Comparison of ENCODE assay signal across 8 cellular contexts in the genomic region with DNA sequence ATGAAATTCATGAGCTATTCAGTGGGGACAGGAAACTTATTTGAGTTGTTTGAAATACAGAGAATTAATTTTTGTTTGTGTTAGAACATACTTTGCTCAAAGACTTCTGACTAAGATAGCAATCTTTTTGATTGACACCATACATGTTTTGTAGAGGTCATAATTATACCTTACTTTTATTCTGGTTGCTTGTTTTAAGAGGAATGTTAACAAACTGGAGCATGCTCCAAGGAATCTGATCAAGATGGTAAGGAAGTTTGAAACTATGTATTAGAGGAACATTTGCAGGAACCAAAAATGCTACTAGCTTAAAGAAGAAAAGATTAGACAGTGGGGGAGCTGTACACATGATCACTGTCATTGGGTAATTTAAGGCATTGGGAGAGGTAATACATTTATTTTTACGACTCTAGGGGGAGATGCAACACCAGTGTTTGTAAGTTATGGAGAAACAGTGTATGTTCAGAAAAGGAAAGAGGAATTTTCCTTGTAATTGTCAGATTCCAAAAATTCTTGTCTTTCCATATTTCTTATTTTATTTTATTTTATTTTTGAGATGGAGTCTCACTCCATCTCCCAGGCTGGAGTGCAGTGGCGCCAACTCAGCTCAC. TPM values are rescaled to one million over a fixed set of nuclear protein-coding genes. Genes with fewer than 3 reads are reported as not detected.
A peak's percentile ranks its signal among the peaks of the same experiment; 100 is the strongest.
DNase-seq lines count a peak whose midpoint lies in the region; ATAC-seq, FAIRE-seq and TF ChIP-seq lines count a peak whose summit lies in the region.

No MANE protein-coding gene starts in this region.

- H3K4me1 ChIP-seq in right lobe of liver (peaks cover 0 to 11% (median 2%) of the 10 kb centered on the region in 4 donors), suprapubic skin (peaks cover 27% of the 10 kb centered on the region)

- no peaks in the 10 kb centered on the region for H3K9me3 Mint-ChIP-seq in activated naive CD8-positive, alpha-beta T cell (ENCODE audit: low read depth)

- H3K36me3 ChIP-seq in right lobe of liver: no peaks in the 10 kb centered on the region
- no peaks in the 10 kb centered on the region for H3K36me3 ChIP-seq in suprapubic skin

- TF ChIP-seq POLR2A in GM12892 (IDR thresholded peaks at IDR 0.05; ENCODE audit: low read depth, low read length): no peak
- TF ChIP-seq POLR2A in right lobe of liver (IDR thresholded peaks at IDR 0.05): no peak
- no peak for TF ChIP-seq POLR2A in suprapubic skin (IDR thresholded peaks at IDR 0.05)

- ATAC-seq in HG03460 (IDR thresholded peaks at IDR 0.05; ENCODE audit: unreplicated experiment) (peak; percentile 32), right lobe of liver (peak; percentile 78 to 92 (median 82))

- DNase-seq in ACHN (peak; percentile 65), GM12892 (ENCODE audit: insufficient read length) (no peak), right lobe of liver (no peak), cerebellar nuclear complex (lab: John Stamatoyannopoulos, UW) (no peak), suprapubic skin (ENCODE audit: low spot score in 2 of 2) (no peak), NK-92 (lab: John Stamatoyannopoulos, UW; ENCODE audit: unreplicated experiment) (no peak)

- in situ Hi-C loops in ACHN (cut with HindIII; ENCODE audit: low pct_ligation_motif_present, low pct_unique_long_range_greater_than_20kb, low sequenced_read_pairs): no loop called here

- no peaks in the 10 kb centered on the region for H3K27me3 ChIP-seq in right lobe of liver
- no peaks in the 10 kb centered on the region for H3K27me3 ChIP-seq in suprapubic skin

- peak; percentile 80 for FAIRE-seq in GM12892 (lab: Jason Lieb, UNC)

- no peaks in the 10 kb centered on the region for H3K9me3 ChIP-seq in right lobe of liver
- no peaks in the 10 kb centered on the region for H3K9me3 ChIP-seq in suprapubic skin

- 50% methylated on average over 2 of the region's 2 CpGs for WGBS in right lobe of liver (ENCODE audit: insufficient coverage, low coverage, low lambda C conversion rate, missing lambda C conversion rate)
- WGBS in suprapubic skin: 59% methylated on average over 2 of the region's 2 CpGs

- H3K27ac Mint-ChIP-seq in activated naive CD8-positive, alpha-beta T cell: peak overlapping the region; percentile 87

- H3K4me3 ChIP-seq in right lobe of liver (no peak overlapping the region), suprapubic skin (no peak overlapping the region)

- peak overlapping the region; percentile 73 for H3K4me3 Mint-ChIP-seq in activated naive CD8-positive, alpha-beta T cell

- intact Hi-C loops in right lobe of liver (cut with DNase I): no loop called here

- TF ChIP-seq EP300 in suprapubic skin (IDR thresholded peaks at IDR 0.05): no peak

- no peaks in the 10 kb centered on the region for H3K27me3 Mint-ChIP-seq in activated naive CD8-positive, alpha-beta T cell

- H3K36me3 Mint-ChIP-seq in activated naive CD8-positive, alpha-beta T cell: no peaks in the 10 kb centered on the region

- TF ChIP-seq CTCF in right lobe of liver (IDR thresholded peaks at IDR 0.05): peak; percentile 36 to 53 (median 43)
- no peak for TF ChIP-seq CTCF in suprapubic skin (IDR thresholded peaks at IDR 0.05)

- H3K27ac ChIP-seq in right lobe of liver (no peak overlapping the region), suprapubic skin (no peak overlapping the region)

- H3K4me1 Mint-ChIP-seq in activated naive CD8-positive, alpha-beta T cell (ENCODE audit: low read depth): peaks cover 81% of the 10 kb centered on the region

RNA-seq across cellular contexts. Expression of gene AGFG1, which starts 8.0 kb away (rescaled TPM):
- polyA plus RNA-seq in GM12892 (2012; ENCODE audit: missing spikeins): 68.9 TPM
- total RNA-seq in right lobe of liver (10 to 100 TPM; 25.2 to 70.0 (median 39.5) TPM), suprapubic skin (10 to 100 TPM; 41.0 to 60.3 (median 55.0) TPM)

Comparison
In these comparisons a context has a peak if more than half of its experiments do, and no peak if none do; other contexts are left out.
1. CTCF ChIP-seq: peak in right lobe of liver (4 of 4); none in suprapubic skin (0 of 2).